Comparison of ENCODE assay signal across 8 cellular contexts in the genomic region with DNA sequence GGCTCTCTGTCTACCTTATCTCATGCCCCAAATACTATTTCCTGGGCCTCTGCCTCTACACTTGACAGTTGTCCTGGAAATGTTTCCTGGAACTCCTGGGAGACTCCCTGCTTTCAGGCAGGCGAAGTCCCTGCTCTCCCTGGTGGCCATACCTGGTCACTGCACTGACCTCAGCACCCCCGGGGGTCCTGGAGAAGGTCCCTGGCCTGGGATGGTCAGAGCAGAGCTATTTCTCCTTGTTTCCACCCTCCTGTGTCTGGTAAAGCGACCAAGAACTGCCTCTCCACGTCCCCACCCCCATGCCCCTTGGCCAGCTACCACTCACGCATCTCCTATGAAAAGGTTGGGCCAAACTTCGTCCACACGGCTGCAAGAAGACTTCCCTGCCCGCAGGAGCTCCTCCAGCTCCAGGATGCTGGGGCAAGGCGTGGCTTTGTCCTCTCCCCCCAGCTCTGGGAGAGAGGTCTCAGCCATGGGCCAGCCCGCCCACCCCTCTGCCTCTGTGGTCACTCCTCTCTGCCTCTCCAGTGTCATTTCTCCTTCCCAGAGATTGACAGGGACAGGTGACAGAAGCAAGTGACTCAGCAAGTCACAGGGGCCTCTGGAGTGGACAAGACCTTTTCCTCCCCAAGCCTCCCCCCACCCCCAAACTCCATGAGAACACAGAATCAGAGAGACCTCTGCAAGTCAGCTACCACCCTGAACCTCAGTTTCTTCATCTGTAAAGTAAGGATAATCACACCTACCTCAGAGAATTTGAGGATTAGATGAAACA. TPM values are rescaled to one million over a fixed set of nuclear protein-coding genes. Genes with fewer than 3 reads are reported as not detected.
DNase-seq lines count a peak whose midpoint lies in the region; ATAC-seq and TF ChIP-seq lines count a peak whose summit lies in the region.

No MANE protein-coding gene starts in this region.

- peaks cover 19% of the 10 kb centered on the region for H3K79me2 ChIP-seq in neural progenitor cell (ENCODE audit: low read depth)

- no peak overlapping the region for H2AFZ ChIP-seq in neural progenitor cell (replicated peaks)

- H3K4me1 Mint-ChIP-seq in dendritic cell treated with granulocyte-macrophage colony-stimulating factor and Interleukin-4, amounts not matched to agents 40 ng/mL and 50 ng/mL, for 4 days (ENCODE audit: low read depth) = peaks cover 56% of the 10 kb centered on the region
- peaks cover 43% of the 10 kb centered on the region for H3K4me1 Mint-ChIP-seq in neural progenitor cell

- peaks cover 12% of the 10 kb centered on the region for H3K36me3 Mint-ChIP-seq in dendritic cell treated with granulocyte-macrophage colony-stimulating factor and Interleukin-4, amounts not matched to agents 40 ng/mL and 50 ng/mL, for 4 days (ENCODE audit: low read depth)
- no peaks in the 10 kb centered on the region for H3K36me3 Mint-ChIP-seq in neural progenitor cell

- peak overlapping the region; percentile 96 for H3K27ac Mint-ChIP-seq in dendritic cell treated with granulocyte-macrophage colony-stimulating factor and Interleukin-4, amounts not matched to agents 40 ng/mL and 50 ng/mL, for 4 days
- peak overlapping the region; percentile 16 for H3K27ac Mint-ChIP-seq in neural progenitor cell

- H3K4me3 Mint-ChIP-seq in dendritic cell treated with granulocyte-macrophage colony-stimulating factor and Interleukin-4, amounts not matched to agents 40 ng/mL and 50 ng/mL, for 4 days = no peak overlapping the region
- H3K4me3 Mint-ChIP-seq in neural progenitor cell = peak overlapping the region; percentile 77

- no peaks in the 10 kb centered on the region for H3K9me3 Mint-ChIP-seq in dendritic cell treated with granulocyte-macrophage colony-stimulating factor and Interleukin-4, amounts not matched to agents 40 ng/mL and 50 ng/mL, for 4 days
- no peaks in the 10 kb centered on the region for H3K9me3 Mint-ChIP-seq in neural progenitor cell

- H3K27ac ChIP-seq in neural progenitor cell = no peak overlapping the region

- H3K27me3 ChIP-seq in MG63 = no peaks in the 10 kb centered on the region
- H3K27me3 ChIP-seq in neural progenitor cell = no peaks in the 10 kb centered on the region

- H3K4me2 ChIP-seq in neural progenitor cell = no peak overlapping the region

- H3K9me3 ChIP-seq in MG63 (no peaks in the 10 kb centered on the region), neural progenitor cell (ENCODE audit: low read depth) (no peaks in the 10 kb centered on the region)

- DNase-seq in NCI-H526 (lab: John Stamatoyannopoulos, UW) (peak; percentile 7 to 34), NCI-H526 treated with DMSO at 0.1 percent for 48 hours (lab: John Stamatoyannopoulos, UW) (no peak), MG63 (peak; percentile 36), neural progenitor cell (ENCODE audit: low spot score) (peak; percentile 65), hippocampal formation (lab: John Stamatoyannopoulos, UW) (no peak)
- no peak for DNase-seq in central memory CD4-positive, alpha-beta T cell

- ATAC-seq in GM18867 (IDR thresholded peaks at IDR 0.05; ENCODE audit: unreplicated experiment) = no peak

- H3K9ac ChIP-seq in neural progenitor cell = no peak overlapping the region

- H3F3A ChIP-seq in neural progenitor cell (ENCODE audit: low read depth) = peaks cover 48% of the 10 kb centered on the region

- no peaks in the 10 kb centered on the region for H3K27me3 Mint-ChIP-seq in dendritic cell treated with granulocyte-macrophage colony-stimulating factor and Interleukin-4, amounts not matched to agents 40 ng/mL and 50 ng/mL, for 4 days
- peaks cover 11% of the 10 kb centered on the region for H3K27me3 Mint-ChIP-seq in neural progenitor cell (ENCODE audit: insufficient read depth, low read depth)

- TF ChIP-seq CTCF in neural progenitor cell (IDR thresholded peaks at IDR 0.05) = peak; percentile 66

- H3K4me1 ChIP-seq in neural progenitor cell = peaks cover 10% of the 10 kb centered on the region

- H3K4me3 ChIP-seq in MG63 (no peak overlapping the region), neural progenitor cell (no peak overlapping the region)

- peaks cover 3% of the 10 kb centered on the region for H4K20me1 ChIP-seq in neural progenitor cell (ENCODE audit: low read depth)

- intact Hi-C loops in dendritic cell treated with granulocyte-macrophage colony-stimulating factor and Interleukin-4, amounts not matched to agents 40 ng/mL and 50 ng/mL, for 4 days (cut with micrococcal nuclease) = no loop called here

- peaks cover 3% of the 10 kb centered on the region; the same call in 1 of the 2 replicates for H3K36me3 ChIP-seq in MG63
- H3K36me3 ChIP-seq in neural progenitor cell = no peaks in the 10 kb centered on the region

RNA-seq across cellular contexts. Expression of a gene that starts 2.6 kb away (rescaled TPM):
- 6.9 and 15.0 TPM in 2 replicates for total RNA-seq in MG63 (2014; rRNA removed; shearing (Covaris generic); ENCODE audit: low replicate concordance)
- 25.7 and 39.5 TPM in 2 replicates for total RNA-seq in neural progenitor cell (ENCODE audit: low replicate concordance)

Comparison
In these comparisons a context has a peak if more than half of its experiments do, and no peak if none do; other contexts are left out.
1. DNase-seq: peak in NCI-H526 (2 of 2), MG63 (single experiment) and neural progenitor cell (single experiment); none in NCI-H526 treated with DMSO at 0.1 percent for 48 hours (single experiment), hippocampal formation (0 of 2) and central memory CD4-positive, alpha-beta T cell (single experiment).